8 cellular contexts compared by ENCODE assay signal in the genomic region with DNA sequence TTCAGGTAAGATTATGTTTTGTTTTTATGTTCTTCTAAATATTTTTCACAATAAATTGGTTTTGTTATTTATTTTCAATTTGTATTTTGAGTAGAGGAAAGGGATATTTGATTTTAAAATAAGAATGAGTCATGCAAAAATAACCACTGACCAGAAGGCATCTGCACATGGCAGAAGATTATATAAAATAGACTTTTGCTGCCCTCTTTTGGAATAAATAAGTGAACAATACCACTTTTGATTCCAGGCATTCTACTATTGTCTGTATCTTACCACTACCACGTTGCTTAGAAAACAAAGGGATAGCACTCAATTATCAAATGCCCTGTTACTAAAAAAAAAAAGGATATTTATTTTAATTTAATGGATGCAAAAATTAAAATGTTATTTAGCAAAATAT.
DNase-seq lines count a peak whose midpoint lies in the region; ATAC-seq and TF ChIP-seq lines count a peak whose summit lies in the region.
"Had no signal": no experiment of that assay in that cellular context is flagged by ENCODE, and none has a peak within 500 bp of the region (broad histone marks: within the 10 kb centered on the region; RNA-seq: fewer than 3 reads in every experiment).

No MANE protein-coding gene starts in this region.

- H3K79me2 ChIP-seq in HCT116 (ENCODE audit: insufficient read depth, low read length): no peaks in the 10 kb centered on the region
- H3K79me2 ChIP-seq in mammary epithelial cell (ENCODE audit: insufficient read depth, low read length): no peaks in the 10 kb centered on the region

- DNase-seq in HCT116 (ENCODE audit: low read depth, low spot score) (peak; percentile 3), NCI-H2081 treated with DMSO at 0.1 percent for 48 hours (lab: John Stamatoyannopoulos, UW) (peak; percentile 91), mammary epithelial cell (peak; percentile 5), renal cortical epithelial cell (ENCODE audit: low read depth) (peak; percentile 26)
- no peak for DNase-seq in stimulated activated CD4-positive, alpha-beta T cell treated with anti-CD3 and anti-CD28 coated beads, Interleukin-2, amount 100 ng/mL, for 24 hours
- DNase-seq: activated CD8-positive, alpha-beta memory T cell treated with anti-CD3 and anti-CD28 coated beads, Interleukin-2, amount 50 U/mL, for 48 hours had no signal

- H3K4me3 ChIP-seq in HCT116 (replicated peaks in 1 of 2; ENCODE audit: low read depth in 1 of 2, low read length in 2 of 2) (no peak overlapping the region), mammary epithelial cell (replicated peaks in 1 of 3; ENCODE audit: insufficient read depth in 1 of 3, low read depth in 2 of 3, low read length in 3 of 3) (no peak overlapping the region)

- 0% methylated on average over 1 of the region's 1 CpG for WGBS in mammary epithelial cell (ENCODE audit: low coverage, missing lambda C conversion rate)

- H4K20me1 ChIP-seq in HCT116 (ENCODE audit: insufficient read depth) (no peaks in the 10 kb centered on the region), mammary epithelial cell (ENCODE audit: insufficient read depth, low read length) (no peaks in the 10 kb centered on the region)

- H3K36me3 ChIP-seq in HCT116 (ENCODE audit: control insufficient read depth in 1 of 2, insufficient read depth in 2 of 2, low read length in 2 of 2) (no peaks in the 10 kb centered on the region), mammary epithelial cell (ENCODE audit: insufficient read depth, low read length) (no peaks in the 10 kb centered on the region)

- in situ Hi-C loops in mammary epithelial cell (cut with MboI; ENCODE audit: low sequenced_read_pairs in 2 of 2): no loop called here

- no peaks in the 10 kb centered on the region for H3K27me3 ChIP-seq in HCT116 (ENCODE audit: insufficient read depth, low read length)
- peaks cover 4% of the 10 kb centered on the region for H3K27me3 ChIP-seq in mammary epithelial cell (ENCODE audit: insufficient read depth, low read length)

- no peaks in the 10 kb centered on the region for H3K9me2 ChIP-seq in HCT116 (ENCODE audit: insufficient read depth)

- H3K9me3 ChIP-seq in HCT116 (ENCODE audit: control insufficient read depth in 1 of 2, insufficient read depth in 1 of 2, low read depth in 1 of 2, low read length in 2 of 2) (no peaks in the 10 kb centered on the region), mammary epithelial cell (replicated peaks; ENCODE audit: insufficient read depth, low read length) (no peaks in the 10 kb centered on the region)

- H3K4me1 ChIP-seq in HCT116 (ENCODE audit: control insufficient read depth in 1 of 2, insufficient read depth in 2 of 2, low read length in 2 of 2) (no peaks in the 10 kb centered on the region), mammary epithelial cell (ENCODE audit: insufficient read depth, low read length) (no peaks in the 10 kb centered on the region)

- dilution Hi-C loops in mammary epithelial cell (cut with HindIII; ENCODE audit: low sequenced_read_pairs): no loop called here

- RAD21 ChIA-PET in HCT116 (lab: Charles Lee; ENCODE audit: low non-redundant PET in 1 of 2, low total read pairs in 2 of 2, uncharacterized antibody in 2 of 2, unreplicated experiment in 2 of 2): no interaction called here

- TF ChIP-seq POLR2A in HCT116 (IDR thresholded peaks at IDR 0.05; ENCODE audit: borderline replicate concordance, extremely low read depth, insufficient read depth, insufficient read length): no peak

- intact Hi-C loops in HCT116 (cut with micrococcal nuclease) (no loop called here), mammary epithelial cell (cut with micrococcal nuclease) (no loop called here)

- no peak; a peak in 1 of 6 replicates for TF ChIP-seq CTCF in HCT116 (IDR thresholded peaks at IDR 0.05 in 2 of 3, conservative IDR thresholded peaks at IDR 0.05 in 1 of 3; ENCODE audit: borderline replicate concordance in 1 of 3, insufficient read depth in 1 of 3, low read depth in 2 of 3, low read length in 2 of 3)
- TF ChIP-seq CTCF in mammary epithelial cell (conservative IDR thresholded peaks at IDR 0.05 in 1 of 2, IDR thresholded peaks at IDR 0.05 in 1 of 2; ENCODE audit: extremely low read depth in 1 of 2, insufficient read depth in 1 of 2, low read depth in 1 of 2, low read length in 2 of 2): peak; percentile 2 to 26

- no TSS peak for BruUV-seq in HCT116 (replicated peaks; lab: Mats Ljungman, UMichigan)
- BruUV-seq in mammary epithelial cell (replicated peaks; lab: Mats Ljungman, UMichigan): no TSS peak

- H3K9ac ChIP-seq in HCT116 (ENCODE audit: low read length) (no peak overlapping the region), mammary epithelial cell (ENCODE audit: insufficient read depth, low read length) (no peak overlapping the region)

- POLR2A ChIA-PET in HCT116 (lab: Charles Lee): no interaction called here

- ATAC-seq in HCT116 (no peak), HG03439 (IDR thresholded peaks at IDR 0.05; ENCODE audit: unreplicated experiment) (no peak), GM18867 (IDR thresholded peaks at IDR 0.05; ENCODE audit: unreplicated experiment) (no peak)

- no peak overlapping the region for H3K4me2 ChIP-seq in HCT116 (ENCODE audit: low read length)
- no peak overlapping the region for H3K4me2 ChIP-seq in mammary epithelial cell (ENCODE audit: insufficient read depth, low read depth, low read length)

- CTCF ChIA-PET in HCT116 (lab: Charles Lee) (interaction anchor here (0.9 to 1.1 kb wide), 2 partner anchors 599 to 1589 kb away, joined by 3 read pairs; no protein-coding TSS in a partner anchor), mammary epithelial cell (lab: Charles Lee; ENCODE audit: low non-redundant PET) (no interaction called here)

- peak; percentile 43; the same call in 1 of the 2 replicates for TF ChIP-seq RAD21 in HCT116 (IDR thresholded peaks at IDR 0.05; ENCODE audit: low read depth)

- H2AFZ ChIP-seq in HCT116 (ENCODE audit: low read depth, low read length, poor library complexity, severe bottlenecking) (no peak overlapping the region), mammary epithelial cell (ENCODE audit: low read depth, low read length) (no peak overlapping the region)

- H3K27ac ChIP-seq in HCT116 (ENCODE audit: low read depth, low read length) (no peak overlapping the region), mammary epithelial cell (ENCODE audit: insufficient read depth, low read depth, low read length) (no peak overlapping the region)

TF ChIP-seq in HCT116, 20 proteins besides CTCF, POLR2A, EP300 and RAD21:
- TF ChIP-seq SIN3A (IDR thresholded peaks at IDR 0.05; ENCODE audit: low read depth): no peak
- TF ChIP-seq, protein P1, sequence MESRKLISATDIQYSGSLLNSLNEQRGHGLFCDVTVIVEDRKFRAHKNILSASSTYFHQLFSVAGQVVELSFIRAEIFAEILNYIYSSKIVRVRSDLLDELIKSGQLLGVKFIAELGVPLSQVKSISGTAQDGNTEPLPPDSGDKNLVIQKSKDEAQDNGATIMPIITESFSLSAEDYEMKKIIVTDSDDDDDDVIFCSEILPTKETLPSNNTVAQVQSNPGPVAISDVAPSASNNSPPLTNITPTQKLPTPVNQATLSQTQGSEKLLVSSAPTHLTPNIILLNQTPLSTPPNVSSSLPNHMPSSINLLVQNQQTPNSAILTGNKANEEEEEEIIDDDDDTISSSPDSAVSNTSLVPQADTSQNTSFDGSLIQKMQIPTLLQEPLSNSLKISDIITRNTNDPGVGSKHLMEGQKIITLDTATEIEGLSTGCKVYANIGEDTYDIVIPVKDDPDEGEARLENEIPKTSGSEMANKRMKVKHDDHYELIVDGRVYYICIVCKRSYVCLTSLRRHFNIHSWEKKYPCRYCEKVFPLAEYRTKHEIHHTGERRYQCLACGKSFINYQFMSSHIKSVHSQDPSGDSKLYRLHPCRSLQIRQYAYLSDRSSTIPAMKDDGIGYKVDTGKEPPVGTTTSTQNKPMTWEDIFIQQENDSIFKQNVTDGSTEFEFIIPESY (IDR thresholded peaks at IDR 0.05; ENCODE audit: extremely low read depth, insufficient replicate concordance, low read length): no peak

Comparison
In these comparisons a context has a peak if more than half of its experiments do, and no peak if none do; other contexts are left out.
1. DNase-seq: peak in HCT116 (single experiment), NCI-H2081 treated with DMSO at 0.1 percent for 48 hours (single experiment), mammary epithelial cell (single experiment) and renal cortical epithelial cell (single experiment); none in stimulated activated CD4-positive, alpha-beta T cell treated with anti-CD3 and anti-CD28 coated beads, Interleukin-2, amount 100 ng/mL, for 24 hours (0 of 2).
2. CTCF ChIP-seq: peak in mammary epithelial cell (2 of 2); none in HCT116 (0 of 3).